ENCODE assay signal across 1 cellular context in genomic region chr21:17523007-17523451, GRCh38.
TF ChIP-seq lines count a peak whose summit lies in the region.

No MANE protein-coding gene starts in this region.

TF ChIP-seq in HepG2, 621 proteins besides CTCF, POLR2A, EP300 and RAD21 (continued from another document and continues in another):
- TF ChIP-seq ZNF430 (CRISPR knock-in tag; IDR thresholded peaks at IDR 0.05) (peak; percentile 59; the same call in 1 of the 2 replicates), XRCC5 (optimal IDR thresholded peaks at IDR 0.05; ENCODE audit: low read length) (peak; percentile 78), BRF2 (CRISPR knock-in tag; IDR thresholded peaks at IDR 0.05) (no peak), MAFK (conservative IDR thresholded peaks at IDR 0.05 in 1 of 2, IDR thresholded peaks at IDR 0.05 in 1 of 2; ENCODE audit: low read length in 2 of 2) (no peak), ZNF552 (CRISPR knock-in tag; IDR thresholded peaks at IDR 0.05; ENCODE audit: borderline replicate concordance) (peak; percentile 82; the same call in 1 of the 2 replicates), CBX2 (IDR thresholded peaks at IDR 0.05; ENCODE audit: low read depth, low read length) (no peak), CBX2 (CRISPR knock-in tag; IDR thresholded peaks at IDR 0.05; ENCODE audit: low read depth) (0 out of 2 replicates have a peak, but pooled peaks have one; percentile 7), CC2D1A (CRISPR knock-in tag; IDR thresholded peaks at IDR 0.05) (peak; percentile 34; the same call in 1 of the 2 replicates), ZNF235 (CRISPR knock-in tag; IDR thresholded peaks at IDR 0.05; ENCODE audit: borderline replicate concordance) (no peak), ZFP37 (CRISPR knock-in tag; IDR thresholded peaks at IDR 0.05; ENCODE audit: borderline replicate concordance) (peak; percentile 91), ZNF143 (CRISPR knock-in tag; IDR thresholded peaks at IDR 0.05) (no peak), RERE (CRISPR knock-in tag; IDR thresholded peaks at IDR 0.05; ENCODE audit: low read depth) (peak; percentile 93), ZNF562 (CRISPR knock-in tag; IDR thresholded peaks at IDR 0.05; ENCODE audit: borderline replicate concordance) (no peak), FOXK1 (CRISPR knock-in tag; IDR thresholded peaks at IDR 0.05; ENCODE audit: borderline replicate concordance, low read depth) (peak; percentile 98), REPIN1 (CRISPR knock-in tag; IDR thresholded peaks at IDR 0.05; ENCODE audit: borderline replicate concordance, low read depth) (peak; percentile 83; the same call in 1 of the 2 replicates), MXI1 (IDR thresholded peaks at IDR 0.05; ENCODE audit: borderline replicate concordance, low read depth, low read length) (peak; percentile 86; the same call in 1 of the 3 replicates), ZNF678 (CRISPR knock-in tag; IDR thresholded peaks at IDR 0.05) (no peak), ZFP91 (CRISPR knock-in tag; IDR thresholded peaks at IDR 0.05; ENCODE audit: borderline replicate concordance) (peak; percentile 63; the same call in 1 of the 2 replicates), SMARCE1 (IDR thresholded peaks at IDR 0.05; ENCODE audit: borderline replicate concordance) (no peak), PHF8 (CRISPR knock-in tag; IDR thresholded peaks at IDR 0.05) (peak; percentile 21; the same call in 1 of the 2 replicates), ZFP82 (CRISPR knock-in tag; IDR thresholded peaks at IDR 0.05; ENCODE audit: borderline replicate concordance) (no peak; the same call in 1 of the 2 replicates), ZNF572 (CRISPR knock-in tag; IDR thresholded peaks at IDR 0.05) (no peak), ZBTB25 (CRISPR knock-in tag; IDR thresholded peaks at IDR 0.05) (peak; percentile 88), UBTF (CRISPR knock-in tag; IDR thresholded peaks at IDR 0.05) (no peak), SMAD9 (CRISPR knock-in tag; IDR thresholded peaks at IDR 0.05) (no peak), DNMT1 (CRISPR knock-in tag; IDR thresholded peaks at IDR 0.05) (no peak), ZNF256 (CRISPR knock-in tag; conservative IDR thresholded peaks at IDR 0.05) (no peak), TBX2 (CRISPR knock-in tag; IDR thresholded peaks at IDR 0.05; ENCODE audit: borderline replicate concordance) (peak; percentile 94), RFX1 (IDR thresholded peaks at IDR 0.05) (no peak), TIGD3 (CRISPR knock-in tag; IDR thresholded peaks at IDR 0.05; ENCODE audit: borderline replicate concordance) (no peak), ZBTB7B (CRISPR knock-in tag; IDR thresholded peaks at IDR 0.05) (peak; percentile 55; the same call in 1 of the 2 replicates), ZNF580 (CRISPR knock-in tag; IDR thresholded peaks at IDR 0.05; ENCODE audit: borderline replicate concordance, low read depth) (peak; percentile 71; the same call in 1 of the 2 replicates), ZUFSP (CRISPR knock-in tag; IDR thresholded peaks at IDR 0.05; ENCODE audit: borderline replicate concordance) (no peak), ZBTB39 (CRISPR knock-in tag; IDR thresholded peaks at IDR 0.05) (peak; percentile 100), MAFG (CRISPR knock-in tag; IDR thresholded peaks at IDR 0.05) (no peak), KLF11 (CRISPR knock-in tag; IDR thresholded peaks at IDR 0.05) (peak; percentile 89), SNRNP70 (IDR thresholded peaks at IDR 0.05; ENCODE audit: low read depth, low read length) (no peak), CEBPB (IDR thresholded peaks at IDR 0.05; ENCODE audit: borderline replicate concordance, low read depth, low read length) (peak; percentile 66), REL (CRISPR knock-in tag; conservative IDR thresholded peaks at IDR 0.05) (no peak), FOXP4 (CRISPR knock-in tag; IDR thresholded peaks at IDR 0.05) (peak; percentile 99)
